In genomic region chr9:96691326-96691725, GRCh38 we compare ENCODE assay signal across 17 cellular contexts. TPM values are rescaled to one million over a fixed set of nuclear protein-coding genes. Genes with fewer than 3 reads are reported as not detected.
A peak's percentile ranks its signal among the peaks of the same experiment; 100 is the strongest.
DNase-seq lines count a peak whose midpoint lies in the region; ATAC-seq and TF ChIP-seq lines count a peak whose summit lies in the region.
"Had no signal": no experiment of that assay in that cellular context is flagged by ENCODE, and none has a peak within 500 bp of the region (broad histone marks: within the 10 kb centered on the region; RNA-seq: fewer than 3 reads in every experiment).

No MANE protein-coding gene starts in this region.

- no peak overlapping the region for H2BK120ac ChIP-seq in trophoblast cell (ENCODE audit: insufficient read depth, low read length, poor library complexity)

- H2AFZ ChIP-seq in trophoblast cell (ENCODE audit: insufficient read depth, low read length, poor library complexity) = no peak overlapping the region
- H2AFZ ChIP-seq: GM23338 had no signal

- peaks cover 5% of the 10 kb centered on the region for H3K79me1 ChIP-seq in trophoblast cell (ENCODE audit: low read length)

- no peak overlapping the region for H4K8ac ChIP-seq in trophoblast cell (ENCODE audit: low read depth, low read length)

- H3K27ac ChIP-seq in foreskin keratinocyte (no peak overlapping the region), trophoblast cell (ENCODE audit: low read depth, low read length) (peak overlapping the region; percentile 42)
- H3K27ac ChIP-seq: 22Rv1, A549, C4-2B, HL-60 had no signal

- no peak overlapping the region for H4K91ac ChIP-seq in trophoblast cell (ENCODE audit: low read depth, low read length)

- no peak overlapping the region for H3K4me2 ChIP-seq in trophoblast cell (ENCODE audit: low read length)
- H3K4me2 ChIP-seq: A549, GM23338 had no signal

- peaks cover 4% of the 10 kb centered on the region for H3K79me2 ChIP-seq in trophoblast cell (ENCODE audit: control insufficient read depth, insufficient read depth, low read length, poor library complexity)

- no peak overlapping the region for H3K23ac ChIP-seq in trophoblast cell (ENCODE audit: low read length)

- no peak for ATAC-seq in foreskin keratinocyte
- no peak for ATAC-seq in GM19452 (IDR thresholded peaks at IDR 0.05; ENCODE audit: unreplicated experiment)
- ATAC-seq: A549, GM12878, GM23338 had no signal

- H3K4ac ChIP-seq in trophoblast cell (ENCODE audit: low read depth, low read length) = no peak overlapping the region

- H2AK5ac ChIP-seq in trophoblast cell (ENCODE audit: low read length) = no peak overlapping the region

- H3K18ac ChIP-seq in trophoblast cell (ENCODE audit: low read length) = no peak overlapping the region

- DNase-seq in NCI-H82 (lab: John Stamatoyannopoulos, UW) = peak; percentile 32
- no peak for DNase-seq in NCI-H82 treated with DMSO at 0.1 percent for 48 hours (lab: John Stamatoyannopoulos, UW; ENCODE audit: unreplicated experiment)
- DNase-seq in foreskin keratinocyte = peak; percentile 23 to 62
- DNase-seq in trophoblast cell = peak; percentile 57 to 77
- DNase-seq in ureter (ENCODE audit: low spot score) = no peak
- DNase-seq in NCI-H1105 treated with DMSO at 0.1 percent for 48 hours (lab: John Stamatoyannopoulos, UW) = no peak
- DNase-seq: AML-193; Caco-2; CD4-positive, alpha-beta T cell; HCEC 1CT had no signal

- no peak overlapping the region for H3K9ac ChIP-seq in trophoblast cell (ENCODE audit: low read length)

- H2BK12ac ChIP-seq in trophoblast cell (ENCODE audit: low read length) = no peak overlapping the region

- H3K14ac ChIP-seq in trophoblast cell (ENCODE audit: low read length) = no peak overlapping the region

- no peak overlapping the region for H4K12ac ChIP-seq in trophoblast cell (ENCODE audit: low read depth, low read length)

- no CpG with 5 or more reads among the region's 1 CpG for WGBS in trophoblast cell (ENCODE audit: extremely low coverage, insufficient coverage, insufficient read length)

- peaks cover 2 to 7% of the 10 kb centered on the region in 2 experiments for H3K36me3 ChIP-seq in trophoblast cell (ENCODE audit: control insufficient read depth in 1 of 2, insufficient read depth in 2 of 2, low read length in 2 of 2)

- H3K9me3 ChIP-seq in trophoblast cell (ENCODE audit: insufficient read depth, low read depth, low read length) = peaks cover 7% of the 10 kb centered on the region

- no peak overlapping the region for H2BK5ac ChIP-seq in trophoblast cell (ENCODE audit: low read depth, low read length, poor library complexity)

- TF ChIP-seq CTCF in foreskin keratinocyte (conservative IDR thresholded peaks at IDR 0.05) = no peak

- H3K4me3 ChIP-seq in trophoblast cell (ENCODE audit: low read depth, low read length) = no peak overlapping the region
- H3K4me3 ChIP-seq: A549, GM12878, GM23338 had no signal

- peaks cover 11% of the 10 kb centered on the region for H3K27me3 ChIP-seq in foreskin keratinocyte
- H3K27me3 ChIP-seq in trophoblast cell (ENCODE audit: insufficient read depth, low read length) = no peaks in the 10 kb centered on the region

- H3K4me1 ChIP-seq in foreskin keratinocyte = no peaks in the 10 kb centered on the region
- H3K4me1 ChIP-seq in trophoblast cell (ENCODE audit: control insufficient read depth in 1 of 2, insufficient read depth in 2 of 2, low read length in 2 of 2) = peaks cover 4 to 11% of the 10 kb centered on the region in 2 experiments
- H3K4me1 ChIP-seq: A549, Caco-2 had no signal

RNA-seq across cellular contexts. Expression of gene PRXL2C, which starts 36.2 kb away (rescaled TPM):
- total RNA-seq in foreskin keratinocyte = 11.0 and 12.8 TPM in 2 replicates
- polyA plus RNA-seq in foreskin keratinocyte = 7.9 and 8.3 TPM in 2 replicates
- 6.6 and 7.1 TPM in 2 replicates for polyA plus RNA-seq in trophoblast cell (2013)
- 14.0 TPM for total RNA-seq in ureter

Comparison
In these comparisons a context has a peak if more than half of its experiments do, and no peak if none do; other contexts are left out.
1. DNase-seq: peak in NCI-H82 (single experiment), foreskin keratinocyte (2 of 2) and trophoblast cell (2 of 2); none in NCI-H82 treated with DMSO at 0.1 percent for 48 hours (single experiment), ureter (single experiment) and NCI-H1105 treated with DMSO at 0.1 percent for 48 hours (single experiment).